Comparison of ENCODE assay signal across 13 cellular contexts in the genomic region with DNA sequence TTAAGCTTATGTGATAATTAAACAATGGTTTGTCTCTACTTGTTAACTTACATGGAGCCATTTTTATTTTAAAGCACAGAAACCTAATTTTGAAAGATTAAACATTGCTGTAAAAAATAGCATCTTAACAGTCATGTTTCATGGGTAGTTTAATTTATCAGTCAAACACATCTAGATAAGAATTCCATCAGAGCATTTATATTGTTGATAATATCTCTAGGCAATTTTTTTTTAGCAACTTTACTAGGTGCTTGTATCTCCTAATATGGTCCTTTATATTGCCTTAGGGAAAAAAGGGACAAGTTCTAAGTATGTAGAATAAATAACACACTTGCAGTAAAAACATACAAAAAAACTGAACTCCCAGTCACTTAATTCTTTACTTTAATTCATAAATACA. TPM values are rescaled to one million over a fixed set of nuclear protein-coding genes. Genes with fewer than 3 reads are reported as not detected.
DNase-seq lines count a peak whose midpoint lies in the region; TF ChIP-seq lines count a peak whose summit lies in the region.
"Had no signal": no experiment of that assay in that cellular context is flagged by ENCODE, and none has a peak within 500 bp of the region (broad histone marks: within the 10 kb centered on the region; RNA-seq: fewer than 3 reads in every experiment).

No MANE protein-coding gene starts in this region.

- H3K27me3 Mint-ChIP-seq in osteocyte (ENCODE audit: unreplicated experiment), result peaks cover 3% of the 10 kb centered on the region
- H3K27me3 Mint-ChIP-seq: CD4-positive, alpha-beta T cell had no signal

- H3K4me1 ChIP-seq in SJCRH30, result peaks cover 6% of the 10 kb centered on the region

- no peaks in the 10 kb centered on the region for H3K9me3 Mint-ChIP-seq in osteocyte (ENCODE audit: unreplicated experiment)
- H3K9me3 Mint-ChIP-seq: activated naive CD4-positive, alpha-beta T cell treated with anti-CD3 and anti-CD28 coated beads, Interleukin-2, amount 50 U/mL, for 72 hours; CD4-positive, alpha-beta T cell had no signal

- H3K4me3 Mint-ChIP-seq in osteocyte (ENCODE audit: unreplicated experiment), result peak overlapping the region; percentile 80
- H3K4me3 Mint-ChIP-seq: CD4-positive, alpha-beta T cell had no signal

- no peak for DNase-seq in BJ (ENCODE audit: low read depth)
- no peak for DNase-seq in SJCRH30
- no peak for DNase-seq in fibroblast of mammary gland (ENCODE audit: low read depth)
- no peak for DNase-seq in osteocyte (ENCODE audit: extremely low spot score, unreplicated experiment)
- no peak for DNase-seq in GOT3 (lab: John Stamatoyannopoulos, UW)
- no peak for DNase-seq in activated CD4-positive, alpha-beta T cell treated with anti-CD3 and anti-CD28 coated beads, Interleukin-2, amount 50 U/mL, for 4 hours
- DNase-seq in NCI-H524 treated with DMSO at 0.1 percent for 48 hours (lab: John Stamatoyannopoulos, UW), result no peak
- no peak for DNase-seq in NCI-H2107 (lab: John Stamatoyannopoulos, UW)
- DNase-seq: CD4-positive, alpha-beta T cell; KBM-7; mucosa of descending colon had no signal

- H3K4me1 Mint-ChIP-seq in osteocyte (ENCODE audit: unreplicated experiment), result peaks cover 12% of the 10 kb centered on the region

- TF ChIP-seq CTCF in BJ (IDR thresholded peaks at IDR 0.05; ENCODE audit: insufficient read depth, low read depth, low read length), result no peak
- TF ChIP-seq CTCF in fibroblast of mammary gland (conservative IDR thresholded peaks at IDR 0.05; ENCODE audit: control insufficient read depth, insufficient read depth, low read depth, low read length), result no peak
- TF ChIP-seq CTCF in osteocyte (IDR thresholded peaks at IDR 0.05), result no peak

- H3K36me3 Mint-ChIP-seq in osteocyte (ENCODE audit: unreplicated experiment), result no peaks in the 10 kb centered on the region
- H3K36me3 Mint-ChIP-seq: activated naive CD4-positive, alpha-beta T cell treated with anti-CD3 and anti-CD28 coated beads, Interleukin-2, amount 50 U/mL, for 72 hours had no signal

- H3K9me3 ChIP-seq in SJCRH30 (replicated peaks), result no peaks in the 10 kb centered on the region
- H3K9me3 ChIP-seq: mucosa of descending colon had no signal

- CTCF ChIA-PET in BJ (lab: Yijun Ruan, JAX), result interaction anchor here (1.1 kb wide), 1 partner anchor 9 kb away, joined by 3 read pairs; no protein-coding TSS in a partner anchor

- H3K4me3 ChIP-seq in BJ (ENCODE audit: low read depth, low read length) (peak overlapping the region; percentile 48), SJCRH30 (peak overlapping the region; percentile 61), fibroblast of mammary gland (ENCODE audit: control insufficient read depth, low read depth, low read length) (peak overlapping the region; percentile 69)
- H3K4me3 ChIP-seq: GM12878, mucosa of descending colon had no signal

- no peak overlapping the region for H3K27ac ChIP-seq in SJCRH30

- no peaks in the 10 kb centered on the region for H3K36me3 ChIP-seq in BJ (ENCODE audit: control insufficient read depth, insufficient read depth, low read length)
- H3K36me3 ChIP-seq in SJCRH30, result no peaks in the 10 kb centered on the region

- no peak overlapping the region for H3K27ac Mint-ChIP-seq in osteocyte (ENCODE audit: unreplicated experiment)
- H3K27ac Mint-ChIP-seq: activated naive CD4-positive, alpha-beta T cell treated with anti-CD3 and anti-CD28 coated beads, Interleukin-2, amount 50 U/mL, for 72 hours; CD4-positive, alpha-beta T cell had no signal

- POLR2A ChIA-PET in BJ (lab: Charles Lee), result no interaction called here

- H3K27me3 ChIP-seq in BJ (ENCODE audit: control insufficient read depth, insufficient read depth, low read length), result no peaks in the 10 kb centered on the region
- no peaks in the 10 kb centered on the region for H3K27me3 ChIP-seq in SJCRH30

RNA-seq across cellular contexts. Expression of gene CSRNP3, which starts 0.9 kb away (rescaled TPM):
- 0.18 and 0.23 TPM in 2 replicates for polyA plus RNA-seq in BJ (2011; rRNA removed)
- polyA minus RNA-seq in BJ (2011; rRNA and poly(A)+ RNA removed), result 0.46 and 0.62 TPM in 2 replicates
- total RNA-seq in SJCRH30 (2014; rRNA removed; shearing (Covaris generic)), result 2.4 and 2.9 TPM in 2 replicates
- 1.5 and 1.9 TPM in 2 replicates for total RNA-seq in osteocyte
- total RNA-seq: activated naive CD4-positive, alpha-beta T cell treated with anti-CD3 and anti-CD28 coated beads, Interleukin-2, amount 50 U/mL, for 72 hours; CD4-positive, alpha-beta T cell had no signal
